In the genomic region with DNA sequence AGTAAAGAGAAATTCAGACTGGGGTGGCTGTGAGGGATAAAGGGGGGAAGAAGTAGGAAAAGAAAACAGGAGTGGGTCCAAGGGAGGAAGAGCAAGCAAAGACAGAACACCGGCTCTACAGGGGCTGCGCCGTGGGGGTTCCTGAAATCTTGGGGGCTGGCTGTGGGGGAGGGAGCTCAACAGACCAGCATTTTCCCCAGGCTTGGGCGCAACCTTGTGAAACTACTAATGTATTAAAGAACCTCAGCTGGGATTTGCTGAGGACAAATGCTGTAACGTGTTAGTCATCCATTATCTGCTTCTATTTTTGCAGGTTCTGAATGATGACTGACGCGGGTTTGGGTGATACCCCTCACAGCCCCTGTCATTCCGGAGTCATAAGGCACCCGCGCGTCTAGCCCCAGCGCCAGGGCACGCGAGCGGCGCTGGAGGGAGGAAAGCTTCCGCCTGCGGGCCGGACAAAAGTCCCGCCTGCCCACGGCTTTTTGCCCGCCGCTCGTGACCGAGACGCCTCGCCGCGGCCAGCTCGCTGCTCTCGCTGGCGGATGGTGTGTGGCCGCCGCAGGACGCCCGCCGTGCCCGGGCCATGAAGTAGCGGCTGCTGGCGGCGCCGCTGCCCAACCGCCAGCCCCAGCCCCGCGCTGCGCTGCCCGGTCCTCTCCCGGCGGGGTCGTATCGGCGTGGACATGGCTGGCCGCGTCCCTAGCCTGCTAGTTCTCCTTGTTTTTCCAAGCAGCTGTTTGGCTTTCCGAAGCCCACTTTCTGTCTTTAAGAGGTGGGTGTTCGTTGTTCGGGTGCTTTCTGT, we compare ENCODE assay signal across 8 cellular contexts.
DNase-seq lines count a peak whose midpoint lies in the region; ATAC-seq and TF ChIP-seq lines count a peak whose summit lies in the region.

No MANE protein-coding gene starts in this region.

- 3% methylated on average over 10 of the region's 57 CpGs for WGBS in SK-N-SH (ENCODE audit: low lambda C conversion rate)

- POLR2A ChIA-PET in SK-N-SH (lab: Yijun Ruan, JAX): interaction anchor here (1.2 kb wide), 1 partner anchor 110 kb away, joined by 5 read pairs; the partner anchor contains the start of gene PAM

- peak overlapping the region; percentile 85 for H3K4me2 ChIP-seq in SK-N-SH

- CTCF ChIA-PET in SK-N-SH (lab: Yijun Ruan, JAX): interaction anchor here (1.0 to 3.1 kb wide), 7 partner anchors 9 to 184 kb away, joined by 3 to 8 read pairs (median 5); no protein-coding TSS in a partner anchor

- 0 out of 2 replicates have a peak, but pooled peaks have one; percentile 5 for TF ChIP-seq CTCF in SK-N-SH (IDR thresholded peaks at IDR 0.05)
- TF ChIP-seq CTCF in brain (conservative IDR thresholded peaks at IDR 0.05): no peak

- peaks cover 49% of the 10 kb centered on the region for H3K4me1 Mint-ChIP-seq in brain

- H4K20me1 ChIP-seq in SK-N-SH (ENCODE audit: insufficient read depth): no peaks in the 10 kb centered on the region; the same call in 1 of the 2 replicates

- H3K4me3 ChIP-seq in SK-N-SH (ENCODE audit: low read depth in 2 of 2, low read length in 1 of 2) (peak overlapping the region; percentile 77 to 86), iPS-11a (ENCODE audit: low read depth, low read length) (peak overlapping the region; percentile 69)

- DNase-seq in DMS 273 (lab: John Stamatoyannopoulos, UW; ENCODE audit: unreplicated experiment) (peak; percentile 91), HK-2 (ENCODE audit: unreplicated experiment) (peak; percentile 49), SK-N-SH (peak; percentile 82), renal cortical epithelial cell (ENCODE audit: low read depth) (peak; percentile 86), COLO829 (ENCODE audit: low spot score) (no peak)

- H3K9me3 Mint-ChIP-seq in brain: no peaks in the 10 kb centered on the region

- H3K9me3 ChIP-seq in SK-N-SH: no peaks in the 10 kb centered on the region

- H3K27ac ChIP-seq in SK-N-SH (ENCODE audit: low read depth in 2 of 2, low read length in 1 of 2): peak overlapping the region; percentile 68 to 97

- no peaks in the 10 kb centered on the region for H3K9me2 ChIP-seq in SK-N-SH

- peaks cover 25% of the 10 kb centered on the region for H3K36me3 Mint-ChIP-seq in brain

- peaks cover 5 to 18% of the 10 kb centered on the region in 2 experiments; a peak in 3 of 4 replicates for H3K4me1 ChIP-seq in SK-N-SH (ENCODE audit: control insufficient read depth in 1 of 2, insufficient read depth in 2 of 2, low read depth in 1 of 2, low read length in 1 of 2)

- peak overlapping the region; percentile 90 for H3K9ac ChIP-seq in SK-N-SH

- peaks cover 4% of the 10 kb centered on the region for H3K27me3 Mint-ChIP-seq in brain

- peaks cover 58% of the 10 kb centered on the region for H3K79me2 ChIP-seq in SK-N-SH (ENCODE audit: insufficient read depth)

- H3K36me3 ChIP-seq in SK-N-SH (replicated peaks in 1 of 2; ENCODE audit: control insufficient read depth in 1 of 2, insufficient read depth in 2 of 2, low read length in 1 of 2): peaks cover 20 to 31% of the 10 kb centered on the region in 2 experiments

- peak overlapping the region; percentile 82 to 90 (median 85) for H3K4me3 Mint-ChIP-seq in brain

- H3K27ac Mint-ChIP-seq in brain: peak overlapping the region; percentile 77 to 96 (median 94)

- H2AFZ ChIP-seq in SK-N-SH (ENCODE audit: low read depth): peak overlapping the region; percentile 77

- ATAC-seq in GM21367 (IDR thresholded peaks at IDR 0.05; ENCODE audit: unreplicated experiment): peak; percentile 76

- TF ChIP-seq EP300 in SK-N-SH (IDR thresholded peaks at IDR 0.05; ENCODE audit: borderline replicate concordance in 1 of 2, low read depth in 1 of 2, low read length in 1 of 2): peak in 1 of 2 experiments; percentile 85; a peak in 1 of 4 replicates

- H3F3A ChIP-seq in SK-N-SH (replicated peaks; ENCODE audit: insufficient read depth): peaks cover 22% of the 10 kb centered on the region

- no peaks in the 10 kb centered on the region for H3K27me3 ChIP-seq in SK-N-SH (ENCODE audit: insufficient read depth)

- TF ChIP-seq RAD21 in SK-N-SH (IDR thresholded peaks at IDR 0.05; ENCODE audit: low read length): no peak

TF ChIP-seq in SK-N-SH, 30 proteins besides CTCF, POLR2A, EP300 and RAD21 (continues in another document):
- TF ChIP-seq MXI1 (IDR thresholded peaks at IDR 0.05; ENCODE audit: low read depth, low read length) (peak; percentile 47), GATA2 (CRISPR knock-in tag; IDR thresholded peaks at IDR 0.05) (no peak), SIN3A (IDR thresholded peaks at IDR 0.05; ENCODE audit: borderline replicate concordance, low read depth, low read length) (peak; percentile 82), GABPA (IDR thresholded peaks at IDR 0.05; ENCODE audit: low read depth) (no peak), FOXJ3 (CRISPR knock-in tag; IDR thresholded peaks at IDR 0.05) (no peak), ELF1 (IDR thresholded peaks at IDR 0.05) (peak; percentile 7; the same call in 1 of the 2 replicates), FOXM1 (IDR thresholded peaks at IDR 0.05; ENCODE audit: low read depth) (no peak), YY1 (IDR thresholded peaks at IDR 0.05; ENCODE audit: low read depth) (no peak), CHD2 (IDR thresholded peaks at IDR 0.05; ENCODE audit: low read length, partially characterized antibody) (peak; percentile 32), POLR2AphosphoS5 (IDR thresholded peaks at IDR 0.05; ENCODE audit: low read depth, low read length) (peak; percentile 40; the same call in 1 of the 2 replicates), TAF1 (IDR thresholded peaks at IDR 0.05; ENCODE audit: borderline replicate concordance, low read depth, low read length) (no peak; the same call in 1 of the 2 replicates), MEF2A (IDR thresholded peaks at IDR 0.05; ENCODE audit: borderline replicate concordance, low read depth) (peak; percentile 78; the same call in 1 of the 2 replicates), PBX3 (IDR thresholded peaks at IDR 0.05) (peak; percentile 92), RXRA (IDR thresholded peaks at IDR 0.05; ENCODE audit: borderline replicate concordance, low read depth) (peak; percentile 35; the same call in 1 of the 2 replicates), FOSL2 (IDR thresholded peaks at IDR 0.05; ENCODE audit: borderline replicate concordance, low read depth) (peak; percentile 60), TEAD4 (IDR thresholded peaks at IDR 0.05; ENCODE audit: borderline replicate concordance, insufficient read depth) (no peak), RFX5 (IDR thresholded peaks at IDR 0.05; ENCODE audit: low read length) (no peak)
- TF ChIP-seq, protein P1, sequence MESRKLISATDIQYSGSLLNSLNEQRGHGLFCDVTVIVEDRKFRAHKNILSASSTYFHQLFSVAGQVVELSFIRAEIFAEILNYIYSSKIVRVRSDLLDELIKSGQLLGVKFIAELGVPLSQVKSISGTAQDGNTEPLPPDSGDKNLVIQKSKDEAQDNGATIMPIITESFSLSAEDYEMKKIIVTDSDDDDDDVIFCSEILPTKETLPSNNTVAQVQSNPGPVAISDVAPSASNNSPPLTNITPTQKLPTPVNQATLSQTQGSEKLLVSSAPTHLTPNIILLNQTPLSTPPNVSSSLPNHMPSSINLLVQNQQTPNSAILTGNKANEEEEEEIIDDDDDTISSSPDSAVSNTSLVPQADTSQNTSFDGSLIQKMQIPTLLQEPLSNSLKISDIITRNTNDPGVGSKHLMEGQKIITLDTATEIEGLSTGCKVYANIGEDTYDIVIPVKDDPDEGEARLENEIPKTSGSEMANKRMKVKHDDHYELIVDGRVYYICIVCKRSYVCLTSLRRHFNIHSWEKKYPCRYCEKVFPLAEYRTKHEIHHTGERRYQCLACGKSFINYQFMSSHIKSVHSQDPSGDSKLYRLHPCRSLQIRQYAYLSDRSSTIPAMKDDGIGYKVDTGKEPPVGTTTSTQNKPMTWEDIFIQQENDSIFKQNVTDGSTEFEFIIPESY (IDR thresholded peaks at IDR 0.05; ENCODE audit: borderline replicate concordance, low read depth): peak; percentile 40; the same call in 1 of the 2 replicates
- TF ChIP-seq, protein P2, sequence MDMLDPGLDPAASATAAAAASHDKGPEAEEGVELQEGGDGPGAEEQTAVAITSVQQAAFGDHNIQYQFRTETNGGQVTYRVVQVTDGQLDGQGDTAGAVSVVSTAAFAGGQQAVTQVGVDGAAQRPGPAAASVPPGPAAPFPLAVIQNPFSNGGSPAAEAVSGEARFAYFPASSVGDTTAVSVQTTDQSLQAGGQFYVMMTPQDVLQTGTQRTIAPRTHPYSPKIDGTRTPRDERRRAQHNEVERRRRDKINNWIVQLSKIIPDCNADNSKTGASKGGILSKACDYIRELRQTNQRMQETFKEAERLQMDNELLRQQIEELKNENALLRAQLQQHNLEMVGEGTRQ (IDR thresholded peaks at IDR 0.05; ENCODE audit: borderline replicate concordance, low read depth, low read length): no peak
- TF ChIP-seq, protein P3, sequence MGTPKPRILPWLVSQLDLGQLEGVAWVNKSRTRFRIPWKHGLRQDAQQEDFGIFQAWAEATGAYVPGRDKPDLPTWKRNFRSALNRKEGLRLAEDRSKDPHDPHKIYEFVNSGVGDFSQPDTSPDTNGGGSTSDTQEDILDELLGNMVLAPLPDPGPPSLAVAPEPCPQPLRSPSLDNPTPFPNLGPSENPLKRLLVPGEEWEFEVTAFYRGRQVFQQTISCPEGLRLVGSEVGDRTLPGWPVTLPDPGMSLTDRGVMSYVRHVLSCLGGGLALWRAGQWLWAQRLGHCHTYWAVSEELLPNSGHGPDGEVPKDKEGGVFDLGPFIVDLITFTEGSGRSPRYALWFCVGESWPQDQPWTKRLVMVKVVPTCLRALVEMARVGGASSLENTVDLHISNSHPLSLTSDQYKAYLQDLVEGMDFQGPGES (IDR thresholded peaks at IDR 0.05; ENCODE audit: low read depth, low read length): no peak
